17 cellular contexts compared by ENCODE assay signal in genomic region chr3:14322667-14323295, GRCh38.
DNase-seq lines count a peak whose midpoint lies in the region; ATAC-seq and TF ChIP-seq lines count a peak whose summit lies in the region.
"Had no signal": no experiment of that assay in that cellular context is flagged by ENCODE, and none has a peak within 500 bp of the region (broad histone marks: within the 10 kb centered on the region; RNA-seq: fewer than 3 reads in every experiment).

No MANE protein-coding gene starts in this region.

- H3K4me3 ChIP-seq in BLaER1 (no peak overlapping the region), hepatocyte (no peak overlapping the region), psoas muscle (no peak overlapping the region)
- H3K4me3 ChIP-seq: GM12878 had no signal

- no peak overlapping the region for H3K4me3 Mint-ChIP-seq in activated CD4-positive, alpha-beta memory T cell treated with anti-CD3 and anti-CD28 coated beads, Interleukin-2, amount 10 ng/mL, durations not matched to agents 7 days and 5 days

- H3K4me1 Mint-ChIP-seq in activated CD4-positive, alpha-beta memory T cell treated with anti-CD3 and anti-CD28 coated beads, Interleukin-2, amount 10 ng/mL, durations not matched to agents 7 days and 5 days: peaks cover 7% of the 10 kb centered on the region

- peak; percentile 35 to 55 (median 53) for ATAC-seq in psoas muscle
- ATAC-seq in omental fat pad (ENCODE audit: low FRiP score): no peak
- ATAC-seq: GM12878, HCT116, Panc1 had no signal

- no peaks in the 10 kb centered on the region for H3K9me2 ChIP-seq in hepatocyte (replicated peaks; ENCODE audit: insufficient read depth)

- H2AFZ ChIP-seq in hepatocyte: no peak overlapping the region

- H3K4me1 ChIP-seq in BLaER1 (peaks cover 16% of the 10 kb centered on the region), hepatocyte (ENCODE audit: insufficient read depth) (peaks cover 4% of the 10 kb centered on the region), psoas muscle (peaks cover 35% of the 10 kb centered on the region)

- no peak overlapping the region for H3K27ac Mint-ChIP-seq in activated CD4-positive, alpha-beta memory T cell treated with anti-CD3 and anti-CD28 coated beads, Interleukin-2, amount 10 ng/mL, durations not matched to agents 7 days and 5 days

- no peaks in the 10 kb centered on the region for H4K20me1 ChIP-seq in BLaER1
- no peaks in the 10 kb centered on the region for H4K20me1 ChIP-seq in hepatocyte (ENCODE audit: insufficient read depth, poor library complexity, severe bottlenecking)

- H3K27me3 Mint-ChIP-seq in activated CD4-positive, alpha-beta memory T cell treated with anti-CD3 and anti-CD28 coated beads, Interleukin-2, amount 10 ng/mL, durations not matched to agents 7 days and 5 days: no peaks in the 10 kb centered on the region

- TF ChIP-seq CTCF in hepatocyte (IDR thresholded peaks at IDR 0.05; ENCODE audit: poor library complexity): no peak
- TF ChIP-seq CTCF in psoas muscle (IDR thresholded peaks at IDR 0.05): no peak
- TF ChIP-seq CTCF in omental fat pad (IDR thresholded peaks at IDR 0.05): no peak

- POLR2A ChIA-PET in activated CD4-positive, alpha-beta memory T cell treated with anti-CD3 and anti-CD28 coated beads, Interleukin-2, amount 10 ng/mL, durations not matched to agents 7 days and 5 days (lab: Charles Lee): no interaction called here

- peaks cover 4% of the 10 kb centered on the region for H3K9me3 Mint-ChIP-seq in activated CD4-positive, alpha-beta memory T cell treated with anti-CD3 and anti-CD28 coated beads, Interleukin-2, amount 10 ng/mL, durations not matched to agents 7 days and 5 days

- DNase-seq in RPMI7951 (ENCODE audit: low read depth) (peak; percentile 65), hepatocyte (ENCODE audit: low spot score) (no peak), psoas muscle (peak in 1 of 2 donors; percentile 15), activated T-cell treated with anti-CD3 and anti-CD28 coated beads for 4 hours (no peak), omental fat pad (ENCODE audit: low spot score) (no peak), NCI-H2107 treated with DMSO at 0.1 percent for 48 hours (lab: John Stamatoyannopoulos, UW; ENCODE audit: unreplicated experiment) (no peak)
- DNase-seq in activated CD4-positive, alpha-beta memory T cell treated with anti-CD3 and anti-CD28 coated beads, Interleukin-2, amount 10 ng/mL, durations not matched to agents 7 days and 5 days: no peak
- DNase-seq: DMS53, NCI-H1092 treated with DMSO at 0.1 percent for 48 hours, NCI-H1694, NCI-H446, NCI-H774, SHP77 had no signal

- H3K27me3 ChIP-seq in BLaER1: no peaks in the 10 kb centered on the region
- H3K27me3 ChIP-seq in hepatocyte: no peaks in the 10 kb centered on the region
- no peaks in the 10 kb centered on the region for H3K27me3 ChIP-seq in psoas muscle (ENCODE audit: insufficient read depth in 3 of 3, low read length in 2 of 3)

- 0 out of 2 replicates have a peak overlapping the region, but pooled peaks have one; percentile 5 for H3K9ac ChIP-seq in BLaER1

- H3K4me2 ChIP-seq in BLaER1 (peak overlapping the region; percentile 76), hepatocyte (no peak overlapping the region)

- no peaks in the 10 kb centered on the region; the same call in 1 of the 2 replicates for H3K9me3 ChIP-seq in BLaER1
- H3K9me3 ChIP-seq in hepatocyte (ENCODE audit: low read depth): no peaks in the 10 kb centered on the region
- no peaks in the 10 kb centered on the region for H3K9me3 ChIP-seq in psoas muscle

- no peaks in the 10 kb centered on the region for H3K79me2 ChIP-seq in hepatocyte

- intact Hi-C loops in psoas muscle (cut with DNase I): loop anchor here in 1 of 2 donors (1.0 to 5.0 kb wide), 3 partner anchors 33 to 70 kb away; no protein-coding TSS in a partner anchor

- WGBS in hepatocyte (ENCODE audit: low lambda C conversion rate, missing lambda C conversion rate): 70% methylated on average over 12 of the region's 12 CpGs
- WGBS in psoas muscle, 3 donors: 19 to 28% (median 26%) methylated on average over 12 of the region's 12 CpGs

- peaks cover 4% of the 10 kb centered on the region for H3K36me3 Mint-ChIP-seq in activated CD4-positive, alpha-beta memory T cell treated with anti-CD3 and anti-CD28 coated beads, Interleukin-2, amount 10 ng/mL, durations not matched to agents 7 days and 5 days (ENCODE audit: low read depth)

- CTCF ChIA-PET in activated CD4-positive, alpha-beta memory T cell treated with anti-CD3 and anti-CD28 coated beads, Interleukin-2, amount 10 ng/mL, durations not matched to agents 7 days and 5 days (lab: Charles Lee): interaction anchor here (1.4 kb wide), 1 partner anchor 9 kb away, joined by 3 read pairs; no protein-coding TSS in a partner anchor

- no peaks in the 10 kb centered on the region for H3K36me3 ChIP-seq in BLaER1
- H3K36me3 ChIP-seq in hepatocyte (replicated peaks; ENCODE audit: insufficient read depth, low read depth): no peaks in the 10 kb centered on the region
- no peaks in the 10 kb centered on the region for H3K36me3 ChIP-seq in psoas muscle (ENCODE audit: insufficient read depth in 1 of 2, low read depth in 1 of 2)

- no peak overlapping the region for H3K27ac ChIP-seq in BLaER1
- peak overlapping the region; percentile 13 for H3K27ac ChIP-seq in hepatocyte
- peak overlapping the region; percentile 97 for H3K27ac ChIP-seq in psoas muscle
